8 cellular contexts compared by ENCODE assay signal in genomic region chr6:36679043-36679821, GRCh38. TPM values are rescaled to one million over a fixed set of nuclear protein-coding genes. Genes with fewer than 3 reads are reported as not detected.
A peak's percentile ranks its signal among the peaks of the same experiment; 100 is the strongest.
DNase-seq lines count a peak whose midpoint lies in the region; ATAC-seq, FAIRE-seq and TF ChIP-seq lines count a peak whose summit lies in the region.

No MANE protein-coding gene starts in this region.

- in situ Hi-C loops in K562 (cut with MboI) = no loop called here

- no peaks in the 10 kb centered on the region; the same call in 2 of the 3 replicates for H3K79me2 ChIP-seq in K562 (ENCODE audit: control insufficient read depth, insufficient read depth, low read length)

- H3K4me3 ChIP-seq in K562 (peak overlapping the region; percentile 50), iPS DF 6.9 (ENCODE audit: low read length) (peak overlapping the region; percentile 43; the same call in 1 of the 2 replicates), skeletal muscle cell (ENCODE audit: low read depth, low read length) (peak overlapping the region; percentile 99)

- peak; percentile 47 for DNase-seq in activated CD4-positive, CD25-positive, alpha-beta regulatory T cell treated with anti-CD3 and anti-CD28 coated beads, Interleukin-2, amount 50 U/mL, for 72 hours
- peak; percentile 90 for DNase-seq in RKO (ENCODE audit: low spot score)
- peak in 3 of 4 experiments; percentile 62 to 75 (median 64) for DNase-seq in K562 (ENCODE audit: extremely low read depth in 1 of 4, low spot score in 3 of 4)
- no peak for DNase-seq in iPS DF 6.9 (ENCODE audit: low read depth, low spot score)
- no peak for DNase-seq in skeletal muscle cell (ENCODE audit: low read depth)

- H3K27me3 ChIP-seq in K562 (ENCODE audit: control insufficient read depth in 2 of 2, insufficient read depth in 2 of 2, low read length in 2 of 2) (peaks cover 18 to 30% of the 10 kb centered on the region in 2 experiments), iPS DF 6.9 (ENCODE audit: control insufficient read depth, insufficient read depth, low read length) (peaks cover 5% of the 10 kb centered on the region; the same call in 1 of the 2 replicates)

- peak overlapping the region; percentile 83 for H3K4me2 ChIP-seq in K562 (ENCODE audit: insufficient read depth, low read length)

- CTCF ChIA-PET in K562 (lab: Yijun Ruan, JAX; ENCODE audit: low intra/inter-chr PET ratio) = interaction anchor here (1.6 to 3.1 kb wide), 4 partner anchors 52 to 377 kb away, joined by 6 to 27 read pairs (median 17); no protein-coding TSS in a partner anchor

- no peaks in the 10 kb centered on the region for H4K20me1 ChIP-seq in K562 (replicated peaks; ENCODE audit: control insufficient read depth, insufficient read depth, low read length)

- H3K27ac ChIP-seq in K562 (ENCODE audit: extremely low read depth, low read depth, low read length) (peak overlapping the region; percentile 68; the same call in 2 of the 3 replicates), iPS DF 6.9 (ENCODE audit: low read length) (no peak overlapping the region)

- peak overlapping the region; percentile 76 to 91 for H3K9ac ChIP-seq in K562 (ENCODE audit: insufficient read depth in 1 of 2, low read depth in 2 of 2, low read length in 2 of 2)

- peak overlapping the region; percentile 85 for H2AFZ ChIP-seq in K562 (ENCODE audit: low read depth, low read length)

- FAIRE-seq in K562 (lab: Jason Lieb, UNC) = no peak

- BruUV-seq in K562 (replicated peaks; lab: Mats Ljungman, UMichigan) = TSS peak; percentile 70

- H3K9me3 ChIP-seq in K562 (replicated peaks; ENCODE audit: control insufficient read depth, insufficient read depth, low read depth, low read length) (no peaks in the 10 kb centered on the region), iPS DF 6.9 (ENCODE audit: control insufficient read depth, insufficient read depth, low read length) (no peaks in the 10 kb centered on the region)

- TF ChIP-seq POLR2A in K562 (conservative IDR thresholded peaks at IDR 0.05) = no peak

- TF ChIP-seq EP300 in K562 (IDR thresholded peaks at IDR 0.05; ENCODE audit: low read length) = no peak

- TF ChIP-seq RAD21 in K562 (CRISPR knock-in tag; conservative IDR thresholded peaks at IDR 0.05 in 1 of 2, IDR thresholded peaks at IDR 0.05 in 1 of 2) = no peak

- H3K4me1 ChIP-seq in K562 (replicated peaks in 1 of 2; ENCODE audit: control insufficient read depth in 2 of 2, insufficient read depth in 2 of 2, low read length in 2 of 2) (peaks cover 33 to 40% of the 10 kb centered on the region in 2 experiments), iPS DF 6.9 (ENCODE audit: control insufficient read depth, insufficient read depth, low read length) (peaks cover 3% of the 10 kb centered on the region; the same call in 1 of the 2 replicates)

- no peaks in the 10 kb centered on the region for H3K36me3 ChIP-seq in K562 (ENCODE audit: control insufficient read depth, insufficient read depth, low read length)
- H3K36me3 ChIP-seq in iPS DF 6.9 (ENCODE audit: control insufficient read depth, insufficient read depth, low read length) = peaks cover 4% of the 10 kb centered on the region; the same call in 1 of the 2 replicates

- intact Hi-C loops in K562 (cut with micrococcal nuclease) = loop anchor here (10.0 kb wide), 1 partner anchor 254 kb away; no protein-coding TSS in a partner anchor

- 1% methylated on average over 60 of the region's 60 CpGs for WGBS in K562 (ENCODE audit: insufficient coverage, low coverage, missing lambda C conversion rate)
- no CpG with 5 or more reads among the region's 60 CpGs for WGBS in iPS DF 6.9 (ENCODE audit: insufficient coverage, insufficient read length)

- no peak for TF ChIP-seq CTCF in K562 (IDR thresholded peaks at IDR 0.05 in 2 of 3, conservative IDR thresholded peaks at IDR 0.05 in 1 of 3; ENCODE audit: insufficient read depth in 2 of 3, low read depth in 1 of 3, low read length in 3 of 3)

- POLR2A ChIA-PET in K562 (lab: Yijun Ruan, JAX) = interaction anchor here (0.6 to 3.3 kb wide), 14 partner anchors 9 to 531 kb away, joined by 3 to 16 read pairs (median 3); no protein-coding TSS in a partner anchor

- H3K9me1 ChIP-seq in K562 (ENCODE audit: control insufficient read depth, insufficient read depth, low read length) = no peaks in the 10 kb centered on the region

- no peak for ATAC-seq in activated CD4-positive, CD25-positive, alpha-beta regulatory T cell treated with anti-CD3 and anti-CD28 coated beads, Interleukin-2, amount 50 U/mL, for 24 hours
- ATAC-seq in K562 (peak; percentile 41), GM18868 (IDR thresholded peaks at IDR 0.05; ENCODE audit: unreplicated experiment) (no peak), HG02678 (IDR thresholded peaks at IDR 0.05; ENCODE audit: unreplicated experiment) (no peak)

TF ChIP-seq in K562, 482 proteins besides CTCF, POLR2A, EP300 and RAD21 (continues in another document):
- TF ChIP-seq CREM (IDR thresholded peaks at IDR 0.05; ENCODE audit: low read depth) = 0 out of 2 replicates have a peak, but pooled peaks have one; percentile 23
- TF ChIP-seq YY1 (IDR thresholded peaks at IDR 0.05; ENCODE audit: borderline replicate concordance in 1 of 3, control insufficient read depth in 1 of 3, extremely low read depth in 1 of 3, insufficient read depth in 3 of 3, insufficient read length in 1 of 3, insufficient replicate concordance in 2 of 3, low read depth in 1 of 3, low read length in 2 of 3) = no peak
- peak; percentile 50; the same call in 1 of the 2 replicates for TF ChIP-seq NR3C1 (CRISPR knock-in tag; IDR thresholded peaks at IDR 0.05)
- no peak for TF ChIP-seq ZNF24 (IDR thresholded peaks at IDR 0.05)

RNA-seq across cellular contexts. Expression of gene CDKN1A, which starts 0.7 kb away (rescaled TPM):
- total RNA-seq in K562 (2011; cell fraction: chromatin; rRNA removed; ENCODE audit: low replicate concordance) = 2.3 and 8.5 TPM in 2 replicates
- 6.4 and 8.2 TPM in 2 replicates for total RNA-seq in K562 (2011; cell fraction: nucleolus; rRNA removed)
- total RNA-seq in K562 (2011; cell fraction: nucleoplasm; rRNA removed) = 5.9 and 9.0 TPM in 2 replicates
- 5.1 and 5.6 TPM in 2 replicates for total RNA-seq in K562 (2014; rRNA removed)
- 2.5 and 3.3 TPM in 2 replicates for total RNA-seq in K562 (2014; rRNA removed; fragmentation: Illumina TruSeq; extraction: Trizol)
- 2.1 TPM in 2 replicates for total RNA-seq in K562 (2015; rRNA removed; fragmentation: Illumina TruSeq; extraction: Trizol)
- total RNA-seq in K562 (2021) = 7.3 and 8.1 TPM in 2 replicates
- polyA plus RNA-seq in K562 (2011; rRNA removed) = 7.6 and 9.2 TPM in 2 replicates
- 10.9 and 18.9 TPM in 2 replicates for polyA plus RNA-seq in K562 (2011; cell fraction: cytosol; rRNA removed)
- polyA plus RNA-seq in K562 (2011; cell fraction: nucleus; rRNA removed) = 9.1 and 12.7 TPM in 2 replicates
- 8.9 and 18.7 TPM in 2 replicates for polyA plus RNA-seq in K562 (2012)
- 5.8 and 7.7 TPM in 2 replicates for polyA plus RNA-seq in K562 (2014; fragmentation: Illumina TruSeq; extraction: Trizol)
- under 1 TPM; 0.25 to 0.49 TPM for polyA plus RNA-seq in K562 (2014; fragmentation: Nextera tagmentation; extraction: Ambion mirVana)
- 5.9 and 7.0 TPM in 2 replicates for polyA plus RNA-seq in K562 (2014; rRNA removed)
- 2.5 and 3.7 TPM in 2 replicates for polyA minus RNA-seq in K562 (2011; rRNA and poly(A)+ RNA removed)
- polyA minus RNA-seq in K562 (2011; cell fraction: cytosol; rRNA and poly(A)+ RNA removed) = 3.7 and 5.2 TPM in 2 replicates
- polyA minus RNA-seq in K562 (2011; cell fraction: nucleus; rRNA and poly(A)+ RNA removed) = 3.1 and 4.0 TPM in 2 replicates

RNA-seq across cellular contexts. Expression of gene RAB44, which starts 18.4 kb away (rescaled TPM):
- total RNA-seq in K562 (2011; cell fraction: chromatin; rRNA removed; ENCODE audit: low replicate concordance) = not detected in 2 replicates
- 0.17 TPM in 1 of 2 replicates, not detected in the other for total RNA-seq in K562 (2011; cell fraction: nucleolus; rRNA removed)
- total RNA-seq in K562 (2011; cell fraction: nucleoplasm; rRNA removed) = not detected in 2 replicates
- total RNA-seq in K562 (2014; rRNA removed) = not detected in 2 replicates
- total RNA-seq in K562 (2014; rRNA removed; fragmentation: Illumina TruSeq; extraction: Trizol) = not detected in 2 replicates
- total RNA-seq in K562 (2015; rRNA removed; fragmentation: Illumina TruSeq; extraction: Trizol) = not detected in 2 replicates
- total RNA-seq in K562 (2021) = not detected in 2 replicates
- not detected in 2 replicates for polyA plus RNA-seq in K562 (2011; rRNA removed)
- not detected in 2 replicates for polyA plus RNA-seq in K562 (2011; cell fraction: cytosol; rRNA removed)
- polyA plus RNA-seq in K562 (2011; cell fraction: nucleus; rRNA removed) = not detected in 2 replicates
- polyA plus RNA-seq in K562 (2012) = 0.10 TPM in 1 of 2 replicates, not detected in the other
- polyA plus RNA-seq in K562 (2014; fragmentation: Illumina TruSeq; extraction: Trizol) = not detected in 2 replicates
- not detected for polyA plus RNA-seq in K562 (2014; fragmentation: Nextera tagmentation; extraction: Ambion mirVana)
- polyA plus RNA-seq in K562 (2014; rRNA removed) = not detected in 2 replicates
- not detected in 2 replicates for polyA minus RNA-seq in K562 (2011; rRNA and poly(A)+ RNA removed)
- polyA minus RNA-seq in K562 (2011; cell fraction: cytosol; rRNA and poly(A)+ RNA removed) = not detected in 2 replicates
- polyA minus RNA-seq in K562 (2011; cell fraction: nucleus; rRNA and poly(A)+ RNA removed) = not detected in 2 replicates

Comparison
In these comparisons a context has a peak if more than half of its experiments do, and no peak if none do; other contexts are left out.
1. DNase-seq: peak in activated CD4-positive, CD25-positive, alpha-beta regulatory T cell treated with anti-CD3 and anti-CD28 coated beads, Interleukin-2, amount 50 U/mL, for 72 hours (single experiment), RKO (single experiment) and K562 (3 of 4); none in iPS DF 6.9 (single experiment) and skeletal muscle cell (single experiment).
2. H3K4me3 ChIP-seq: peak in every context shown above with its lines; median percentile 99 in skeletal muscle cell; 50 in K562; 43 in iPS DF 6.9.